7 cellular contexts compared by ENCODE assay signal in genomic region chr17:45277216-45277849, GRCh38. TPM values are rescaled to one million over a fixed set of nuclear protein-coding genes. Genes with fewer than 3 reads are reported as not detected.
DNase-seq lines count a peak whose midpoint lies in the region; ATAC-seq and TF ChIP-seq lines count a peak whose summit lies in the region.

No MANE protein-coding gene starts in this region.

- in situ Hi-C loops in GM13977 (cut with MboI; ENCODE audit: low pct_unique_long_range_greater_than_20kb, low sequenced_read_pairs, unreplicated experiment): loop anchor here (5.0 kb wide), 1 partner anchor 110 kb away; no protein-coding TSS in a partner anchor

- H3K27me3 Mint-ChIP-seq in T-helper 2 cell treated with Interferon-gamma antibody and Interleukin-4, amounts not matched to agents 5 μg/mL and 100 μg/mL, for 36 hours (ENCODE audit: low read depth): no peaks in the 10 kb centered on the region

- TF ChIP-seq CTCF in GM13977 (IDR thresholded peaks at IDR 0.05; ENCODE audit: extremely low read depth, insufficient read depth, missing control alignments): peak; percentile 91
- peak; percentile 74 to 85 for TF ChIP-seq CTCF in right atrium auricular region (IDR thresholded peaks at IDR 0.05)

- no peaks in the 10 kb centered on the region for H3K9me3 Mint-ChIP-seq in T-helper 2 cell treated with Interferon-gamma antibody and Interleukin-4, amounts not matched to agents 5 μg/mL and 100 μg/mL, for 36 hours

- peaks cover 33% of the 10 kb centered on the region for H3K36me3 Mint-ChIP-seq in T-helper 2 cell treated with Interferon-gamma antibody and Interleukin-4, amounts not matched to agents 5 μg/mL and 100 μg/mL, for 36 hours (ENCODE audit: low read depth)

- H3K4me1 Mint-ChIP-seq in T-helper 2 cell treated with Interferon-gamma antibody and Interleukin-4, amounts not matched to agents 5 μg/mL and 100 μg/mL, for 36 hours (ENCODE audit: low read depth): peaks cover 14% of the 10 kb centered on the region

- H3K9me3 ChIP-seq in right atrium auricular region (no peaks in the 10 kb centered on the region), aorta (ENCODE audit: control insufficient read depth, low read length) (no peaks in the 10 kb centered on the region)

- no peak overlapping the region for H3K4me3 Mint-ChIP-seq in T-helper 2 cell treated with Interferon-gamma antibody and Interleukin-4, amounts not matched to agents 5 μg/mL and 100 μg/mL, for 36 hours

- WGBS in aorta, 2 donors: 3 to 6% methylated on average over 16 of the region's 16 CpGs

- H3K27ac ChIP-seq in right atrium auricular region (peak overlapping the region; percentile 84 to 90), aorta (ENCODE audit: low read depth in 1 of 2, low read length in 2 of 2) (peak overlapping the region in 1 of 2 donors; percentile 32)

- H3K27me3 ChIP-seq in right atrium auricular region (no peaks in the 10 kb centered on the region), aorta (ENCODE audit: control insufficient read depth in 1 of 2, insufficient read depth in 2 of 2, low read length in 1 of 2) (no peaks in the 10 kb centered on the region)

- peak overlapping the region; percentile 49 for H3K27ac Mint-ChIP-seq in T-helper 2 cell treated with Interferon-gamma antibody and Interleukin-4, amounts not matched to agents 5 μg/mL and 100 μg/mL, for 36 hours

- H3K4me1 ChIP-seq in right atrium auricular region: peaks cover 0 to 52% of the 10 kb centered on the region in 2 donors
- peaks cover 0 to 2% of the 10 kb centered on the region in 2 donors for H3K4me1 ChIP-seq in aorta (ENCODE audit: control insufficient read depth in 1 of 2, insufficient read depth in 2 of 2, low read length in 2 of 2)

- intact Hi-C loops in aorta (cut with DNase I): loop anchor here (1.0 to 5.0 kb wide), 3 partner anchors 39 to 108 kb away; partner anchors contain the start of gene MAP3K14 (in 1 of the 2)

- DNase-seq in GM13977 (ENCODE audit: low spot score) (peak; percentile 88), NCI-H2029 treated with DMSO at 0.1 percent for 48 hours (lab: John Stamatoyannopoulos, UW) (peak; percentile 80), anterior cingulate cortex (lab: John Stamatoyannopoulos, UW) (peak in 55 of 58 donors; percentile 21 to 96 (median 71)), right atrium auricular region (ENCODE audit: low spot score) (peak; percentile 97), retina (peak; percentile 77), aorta (peak; percentile 95 to 97)
- DNase-seq in T-helper 2 cell treated with Interferon-gamma antibody and Interleukin-4, amounts not matched to agents 5 μg/mL and 100 μg/mL, for 36 hours (ENCODE audit: low spot score): peak; percentile 83

- H3K4me3 ChIP-seq in right atrium auricular region: peak overlapping the region in 1 of 2 donors; percentile 9
- H3K4me3 ChIP-seq in aorta (ENCODE audit: low read length in 2 of 2): no peak overlapping the region

- H3K36me3 ChIP-seq in right atrium auricular region (peaks cover 27% of the 10 kb centered on the region), aorta (ENCODE audit: control insufficient read depth in 1 of 2, insufficient read depth in 2 of 2, low read length in 1 of 2) (peaks cover 0 to 3% of the 10 kb centered on the region in 2 donors)

- peak; percentile 85 for ATAC-seq in aorta (ENCODE audit: low FRiP score)

RNA-seq across cellular contexts. Expression of gene SPATA32, which starts 15.4 kb away (rescaled TPM):
- not detected for total RNA-seq in right atrium auricular region
- not detected for total RNA-seq in aorta
- polyA plus RNA-seq in aorta: not detected

RNA-seq across cellular contexts. Expression of gene MAP3K14, which starts 39.5 kb away (rescaled TPM):
- total RNA-seq in right atrium auricular region: 10 to 100 TPM in 1 of 2 donors, 1 to 10 TPM in 1; 8.2 to 10.6 TPM
- 10 to 100 TPM; 10.6 to 19.7 TPM for total RNA-seq in aorta
- polyA plus RNA-seq in aorta: 1 to 10 TPM; 5.9 to 6.0 TPM

RNA-seq across cellular contexts. Expression of gene FMNL1, which starts 55.6 kb away (rescaled TPM):
- 10 to 100 TPM in 1 of 2 donors, 1 to 10 TPM in 1; 7.6 to 13.6 TPM for total RNA-seq in right atrium auricular region
- 10 to 100 TPM; 24.0 to 51.7 TPM for total RNA-seq in aorta
- polyA plus RNA-seq in aorta: 10 to 100 TPM in 1 of 2 donors, 1 to 10 TPM in 1; 2.2 to 11.9 TPM
